ENCODE assay signal across 34 cellular contexts in genomic region chr1:60078182-60078581, GRCh38. TPM values are rescaled to one million over a fixed set of nuclear protein-coding genes. Genes with fewer than 3 reads are reported as not detected.
A peak's percentile ranks its signal among the peaks of the same experiment; 100 is the strongest.
DNase-seq lines count a peak whose midpoint lies in the region; ATAC-seq and TF ChIP-seq lines count a peak whose summit lies in the region.
"Had no signal": no experiment of that assay in that cellular context is flagged by ENCODE, and none has a peak within 500 bp of the region (broad histone marks: within the 10 kb centered on the region; RNA-seq: fewer than 3 reads in every experiment).

No MANE protein-coding gene starts in this region.

- no peak for TF ChIP-seq POLR2A in adrenal gland (IDR thresholded peaks at IDR 0.05)

- DNase-seq in GM04504 (ENCODE audit: low read depth) (peak; percentile 16), amniotic epithelial cell (ENCODE audit: low read depth) (peak; percentile 71), fibroblast of the aortic adventitia (ENCODE audit: low read depth) (peak; percentile 54), smooth muscle cell (lab: John Stamatoyannopoulos, UW; ENCODE audit: unreplicated experiment) (no peak), NCI-H2081 (lab: John Stamatoyannopoulos, UW) (no peak), adrenal gland (no peak)
- DNase-seq: activated CD4-positive, alpha-beta T cell treated with anti-CD3 and anti-CD28 coated beads, Interleukin-2, amount 10 ng/mL, durations not matched to agents 7 days and 5 days; activated CD8-positive, alpha-beta memory T cell treated with anti-CD3 and anti-CD28 coated beads, Interleukin-2, amount 10 ng/mL, durations not matched to agents 7 days and 5 days; activated naive CD4-positive, alpha-beta T cell treated with Interleukin-2 at 50 U/mL for 16 hours; activated T-cell treated with anti-CD3 and anti-CD28 coated beads, Interleukin-2, amount 50 U/mL, for 72 hours; amygdala; caudate nucleus; CD4-positive, alpha-beta memory T cell; dermis blood vessel endothelial cell; DMS 273 treated with DMSO at 0.1 percent for 48 hours; foreskin keratinocyte; heart right ventricle; Karpas-422; left lung; naive B cell; NCI-H1694; NCI-H2171 treated with DMSO at 0.1 percent for 48 hours; NCI-H524 treated with DMSO at 0.1 percent for 48 hours; nucleus accumbens; spleen; stimulated activated CD4-positive, alpha-beta T cell treated with anti-CD3 and anti-CD28 coated beads, Interleukin-2, amount 100 ng/mL, for 48 hours; T-helper 2 cell; uterus had no signal

- H3K27ac ChIP-seq in smooth muscle cell (ENCODE audit: low read depth) (no peak overlapping the region), adrenal gland (no peak overlapping the region)
- H3K27ac ChIP-seq: foreskin keratinocyte, heart right ventricle, left lung, spleen, thoracic aorta, uterus had no signal

- no peaks in the 10 kb centered on the region for H4K20me1 ChIP-seq in smooth muscle cell (ENCODE audit: low read depth)

- H3F3A ChIP-seq in smooth muscle cell (ENCODE audit: low read depth): no peaks in the 10 kb centered on the region

- ATAC-seq in GM18519 (IDR thresholded peaks at IDR 0.05; ENCODE audit: low FRiP score, unreplicated experiment): no peak
- ATAC-seq: activated CD8-positive, alpha-beta memory T cell treated with anti-CD3 and anti-CD28 coated beads, Interleukin-2, amount 10 ng/mL, durations not matched to agents 7 days and 5 days; activated T-cell treated with anti-CD3 and anti-CD28 coated beads, Interleukin-2, amount 50 U/mL, for 72 hours; foreskin keratinocyte; heart right ventricle; left lung; stimulated activated memory B cell treated with anti-CD40 and anti-IgM and Interleukin-4, amounts not matched to agents 10 μg/mL and 1 μg/mL and 100 μg/mL, for 72 hours had no signal

- H3K9ac ChIP-seq in smooth muscle cell (ENCODE audit: low read depth): no peak overlapping the region

- H3K4me2 ChIP-seq in smooth muscle cell: peak overlapping the region; percentile 44

- TF ChIP-seq CTCF in fibroblast of the aortic adventitia (IDR thresholded peaks at IDR 0.05; ENCODE audit: insufficient read depth, low read length) (no peak), smooth muscle cell (IDR thresholded peaks at IDR 0.05; ENCODE audit: borderline replicate concordance, insufficient read depth, poor library complexity, severe bottlenecking) (no peak), adrenal gland (IDR thresholded peaks at IDR 0.05) (no peak)

- H3K79me2 ChIP-seq in smooth muscle cell (ENCODE audit: low read depth): no peaks in the 10 kb centered on the region

- H3K36me3 ChIP-seq in smooth muscle cell (ENCODE audit: low read depth): no peaks in the 10 kb centered on the region
- H3K36me3 ChIP-seq in adrenal gland (replicated peaks in 1 of 2): no peaks in the 10 kb centered on the region
- H3K36me3 ChIP-seq: HAP-1, heart right ventricle, left lung, spleen, thoracic aorta, uterus had no signal

- H3K4me1 ChIP-seq in smooth muscle cell (ENCODE audit: low read depth) (no peaks in the 10 kb centered on the region), adrenal gland (replicated peaks in 1 of 2) (no peaks in the 10 kb centered on the region)
- H3K4me1 ChIP-seq: foreskin keratinocyte, HAP-1, heart right ventricle, left lung, spleen, uterus had no signal

- H3K4me3 ChIP-seq in fibroblast of the aortic adventitia (ENCODE audit: low read depth, low read length) (no peak overlapping the region), smooth muscle cell (no peak overlapping the region), adrenal gland (no peak overlapping the region)
- H3K4me3 ChIP-seq: HAP-1, heart right ventricle, left lung, spleen, thoracic aorta, uterus had no signal

- intact Hi-C loops in adrenal gland (cut with DNase I): no loop called here

- no peak overlapping the region for H2AFZ ChIP-seq in smooth muscle cell (ENCODE audit: low read depth)

- H3K27me3 ChIP-seq in smooth muscle cell (ENCODE audit: low read depth): peaks cover 34% of the 10 kb centered on the region
- H3K27me3 ChIP-seq in adrenal gland: peaks cover 16% of the 10 kb centered on the region
- H3K27me3 ChIP-seq: uterus had no signal

- WGBS in smooth muscle cell (ENCODE audit: low lambda C conversion rate): 16% methylated on average over 4 of the region's 4 CpGs
- WGBS in adrenal gland, 4 donors: 75 to 82% (median 78%) methylated on average over 4 of the region's 4 CpGs

- H3K9me3 ChIP-seq in smooth muscle cell (replicated peaks; ENCODE audit: low read depth): no peaks in the 10 kb centered on the region
- no peaks in the 10 kb centered on the region for H3K9me3 ChIP-seq in adrenal gland (replicated peaks in 1 of 3)
- H3K9me3 ChIP-seq: HAP-1, heart right ventricle, left lung, spleen, thoracic aorta, uterus had no signal

RNA-seq across cellular contexts. Expression of gene C1orf87, which starts 4.6 kb away (rescaled TPM):
- total RNA-seq in fibroblast of the aortic adventitia (ENCODE audit: low replicate concordance) (not detected in 2 replicates), smooth muscle cell (not detected in 2 replicates), adrenal gland (under 1 TPM in 1 of 8 donors, not detected in 7; 0.14 TPM)
- polyA plus RNA-seq in smooth muscle cell (not detected in 2 replicates), adrenal gland (not detected)
- total RNA-seq: activated CD4-positive, alpha-beta T cell treated with anti-CD3 and anti-CD28 coated beads, Interleukin-2, amount 10 ng/mL, durations not matched to agents 7 days and 5 days; activated CD8-positive, alpha-beta memory T cell treated with anti-CD3 and anti-CD28 coated beads, Interleukin-2, amount 10 ng/mL, durations not matched to agents 7 days and 5 days; activated T-cell treated with anti-CD3 and anti-CD28 coated beads, Interleukin-2, amount 50 U/mL, for 72 hours; CD4-positive, alpha-beta memory T cell; dermis blood vessel endothelial cell; foreskin keratinocyte; heart right ventricle; mesenteric fat pad; SK-MEL-5; spleen had no signal
- polyA plus RNA-seq: CD4-positive, alpha-beta memory T cell; foreskin keratinocyte; heart right ventricle; spleen had no signal

Comparison
In these comparisons a context has a peak if more than half of its experiments do, and no peak if none do; other contexts are left out.
1. DNase-seq: peak in GM04504 (single experiment), amniotic epithelial cell (single experiment) and fibroblast of the aortic adventitia (single experiment); none in smooth muscle cell (single experiment), NCI-H2081 (0 of 2) and adrenal gland (0 of 7).